11 cellular contexts compared by ENCODE assay signal in the genomic region with DNA sequence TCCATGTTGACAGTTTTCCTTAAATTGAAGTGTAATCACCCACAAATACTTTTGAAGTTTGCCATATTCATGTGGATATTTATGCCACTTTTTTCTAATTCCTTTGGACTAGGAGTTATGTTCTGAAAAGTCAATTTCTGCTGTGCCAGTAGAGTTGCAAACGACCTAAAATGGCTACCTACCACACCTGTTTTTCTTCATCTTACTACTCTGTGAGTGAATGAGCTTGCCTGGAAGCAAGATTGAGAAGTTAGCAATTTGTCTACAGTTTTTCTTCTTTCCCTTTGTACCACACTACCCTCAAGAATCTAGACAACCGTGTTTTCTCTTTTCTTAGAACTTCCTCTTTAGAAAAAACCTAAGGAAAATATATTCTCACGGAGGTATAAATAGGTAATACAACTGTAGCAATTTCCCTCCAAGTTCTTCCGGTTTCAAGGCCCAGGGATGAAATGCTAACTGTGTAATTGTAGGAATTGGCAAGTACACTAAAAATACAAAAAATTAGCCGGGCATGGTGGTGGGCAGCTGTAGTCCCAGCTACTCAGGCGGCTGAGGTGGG. TPM values are rescaled to one million over a fixed set of nuclear protein-coding genes. Genes with fewer than 3 reads are reported as not detected.
A peak's percentile ranks its signal among the peaks of the same experiment; 100 is the strongest.
DNase-seq lines count a peak whose midpoint lies in the region; ATAC-seq and TF ChIP-seq lines count a peak whose summit lies in the region.
"Had no signal": no experiment of that assay in that cellular context is flagged by ENCODE, and none has a peak within 500 bp of the region (broad histone marks: within the 10 kb centered on the region; RNA-seq: fewer than 3 reads in every experiment).

No MANE protein-coding gene starts in this region.

- no peaks in the 10 kb centered on the region for H3K9me3 Mint-ChIP-seq in dendritic cell treated with granulocyte-macrophage colony-stimulating factor and Interleukin-4, amounts not matched to agents 40 ng/mL and 50 ng/mL, for 4 days
- no peaks in the 10 kb centered on the region for H3K9me3 Mint-ChIP-seq in endothelial cell (ENCODE audit: unreplicated experiment)
- H3K9me3 Mint-ChIP-seq: brain had no signal

- peak overlapping the region; percentile 30 for H3K4me3 Mint-ChIP-seq in dendritic cell treated with granulocyte-macrophage colony-stimulating factor and Interleukin-4, amounts not matched to agents 40 ng/mL and 50 ng/mL, for 4 days
- H3K4me3 Mint-ChIP-seq in endothelial cell (ENCODE audit: unreplicated experiment), result no peak overlapping the region
- H3K4me3 Mint-ChIP-seq: brain had no signal

- peak overlapping the region; percentile 83 for H3K27ac Mint-ChIP-seq in dendritic cell treated with granulocyte-macrophage colony-stimulating factor and Interleukin-4, amounts not matched to agents 40 ng/mL and 50 ng/mL, for 4 days
- no peak overlapping the region for H3K27ac Mint-ChIP-seq in endothelial cell (ENCODE audit: unreplicated experiment)
- H3K27ac Mint-ChIP-seq: brain had no signal

- no peak overlapping the region for H3K27ac ChIP-seq in colonic mucosa

- TF ChIP-seq CTCF in colonic mucosa (IDR thresholded peaks at IDR 0.05), result no peak
- TF ChIP-seq CTCF in endothelial cell (IDR thresholded peaks at IDR 0.05; ENCODE audit: unreplicated experiment), result no peak

- intact Hi-C loops in dendritic cell treated with granulocyte-macrophage colony-stimulating factor and Interleukin-4, amounts not matched to agents 40 ng/mL and 50 ng/mL, for 4 days (cut with micrococcal nuclease), result no loop called here
- intact Hi-C loops in colonic mucosa (cut with DNase I), result no loop called here

- no peaks in the 10 kb centered on the region for H3K27me3 ChIP-seq in colonic mucosa

- DNase-seq in colonic mucosa (no peak), endothelial cell (ENCODE audit: low spot score) (no peak), hypothalamus (lab: John Stamatoyannopoulos, UW) (no peak)
- DNase-seq in effector CD4-positive, alpha-beta T cell, result no peak
- DNase-seq: DMS79 treated with DMSO at 0.1 percent for 48 hours, NCI-H510A had no signal

- H3K9me3 ChIP-seq in colonic mucosa, result no peaks in the 10 kb centered on the region

- ATAC-seq in GM18517 (IDR thresholded peaks at IDR 0.05; ENCODE audit: unreplicated experiment) (peak; percentile 16), GM21825 (IDR thresholded peaks at IDR 0.05; ENCODE audit: unreplicated experiment) (peak; percentile 25), HG03521 (IDR thresholded peaks at IDR 0.05; ENCODE audit: unreplicated experiment) (peak; percentile 18)

- no peaks in the 10 kb centered on the region for H3K36me3 ChIP-seq in colonic mucosa

- H3K4me1 Mint-ChIP-seq in dendritic cell treated with granulocyte-macrophage colony-stimulating factor and Interleukin-4, amounts not matched to agents 40 ng/mL and 50 ng/mL, for 4 days (ENCODE audit: low read depth), result peaks cover 56% of the 10 kb centered on the region
- no peaks in the 10 kb centered on the region for H3K4me1 Mint-ChIP-seq in endothelial cell (ENCODE audit: unreplicated experiment)
- H3K4me1 Mint-ChIP-seq: brain had no signal

- H3K4me1 ChIP-seq in colonic mucosa, result no peaks in the 10 kb centered on the region

- no peaks in the 10 kb centered on the region for H3K36me3 Mint-ChIP-seq in dendritic cell treated with granulocyte-macrophage colony-stimulating factor and Interleukin-4, amounts not matched to agents 40 ng/mL and 50 ng/mL, for 4 days (ENCODE audit: low read depth)
- no peaks in the 10 kb centered on the region for H3K36me3 Mint-ChIP-seq in endothelial cell (ENCODE audit: low read depth, unreplicated experiment)
- H3K36me3 Mint-ChIP-seq: brain had no signal

- H3K27me3 Mint-ChIP-seq in dendritic cell treated with granulocyte-macrophage colony-stimulating factor and Interleukin-4, amounts not matched to agents 40 ng/mL and 50 ng/mL, for 4 days, result no peaks in the 10 kb centered on the region
- no peaks in the 10 kb centered on the region for H3K27me3 Mint-ChIP-seq in endothelial cell (ENCODE audit: unreplicated experiment)
- H3K27me3 Mint-ChIP-seq: brain had no signal

- H3K9ac ChIP-seq in colonic mucosa (ENCODE audit: low read depth in 2 of 2, low read length in 2 of 2), result no peak overlapping the region

- no peak overlapping the region for H3K4me3 ChIP-seq in colonic mucosa

RNA-seq across cellular contexts. Expression of a gene that starts 7.3 kb away (rescaled TPM):
- total RNA-seq in colonic mucosa (10 to 100 TPM; 12.8 to 16.5 TPM), endothelial cell (ENCODE audit: unreplicated experiment) (62.0 TPM)
